In genomic region chr2:162058973-162059668, GRCh38 we compare ENCODE assay signal across 8 cellular contexts. TPM values are rescaled to one million over a fixed set of nuclear protein-coding genes. Genes with fewer than 3 reads are reported as not detected.
DNase-seq lines count a peak whose midpoint lies in the region; ATAC-seq, FAIRE-seq and TF ChIP-seq lines count a peak whose summit lies in the region.

No MANE protein-coding gene starts in this region.

- H3K4me3 ChIP-seq in epithelial cell of esophagus (ENCODE audit: low read length) (no peak overlapping the region), body of pancreas (no peak overlapping the region), gastrocnemius medialis (no peak overlapping the region), kidney (ENCODE audit: low read length in 2 of 2) (no peak overlapping the region), adrenal gland (no peak overlapping the region)

- H3K4me1 ChIP-seq in body of pancreas (no peaks in the 10 kb centered on the region), gastrocnemius medialis (no peaks in the 10 kb centered on the region), kidney (ENCODE audit: control insufficient read depth in 1 of 2, insufficient read depth in 1 of 2, low read depth in 1 of 2, low read length in 2 of 2) (no peaks in the 10 kb centered on the region), adrenal gland (replicated peaks in 1 of 2) (no peaks in the 10 kb centered on the region)

- no peak overlapping the region for H3K9ac ChIP-seq in kidney (ENCODE audit: low read length in 2 of 2)

- no peak for FAIRE-seq in kidney (lab: Jason Lieb, UNC)

- H3K27me3 ChIP-seq in body of pancreas (no peaks in the 10 kb centered on the region), gastrocnemius medialis (no peaks in the 10 kb centered on the region), adrenal gland (no peaks in the 10 kb centered on the region)

- WGBS in body of pancreas, 2 donors: 69 to 71% methylated on average over 8 of the region's 8 CpGs
- 67 to 74% (median 71%) methylated on average over 8 of the region's 8 CpGs for WGBS in adrenal gland, 4 donors

- peak; percentile 83 for ATAC-seq in GM21526 (IDR thresholded peaks at IDR 0.05; ENCODE audit: low FRiP score, unreplicated experiment)
- ATAC-seq in HG03575 (IDR thresholded peaks at IDR 0.05; ENCODE audit: extremely low read depth, insufficient number of reproducible peaks, low FRiP score, unreplicated experiment): peak; percentile 93
- ATAC-seq in body of pancreas: no peak
- ATAC-seq in gastrocnemius medialis: no peak

- TF ChIP-seq CTCF in GM13977 (IDR thresholded peaks at IDR 0.05; ENCODE audit: extremely low read depth, insufficient read depth, missing control alignments) (no peak), epithelial cell of esophagus (IDR thresholded peaks at IDR 0.05; ENCODE audit: insufficient read depth, low read depth, low read length, missing control alignments) (no peak), body of pancreas (IDR thresholded peaks at IDR 0.05) (no peak), gastrocnemius medialis (IDR thresholded peaks at IDR 0.05 in 4 of 5, conservative IDR thresholded peaks at IDR 0.05 in 1 of 5) (no peak), kidney (IDR thresholded peaks at IDR 0.05; ENCODE audit: borderline replicate concordance, extremely low read depth, insufficient read depth) (no peak), adrenal gland (IDR thresholded peaks at IDR 0.05) (no peak)

- in situ Hi-C loops in GM13977 (cut with MboI; ENCODE audit: low pct_unique_long_range_greater_than_20kb, low sequenced_read_pairs, unreplicated experiment): no loop called here
- in situ Hi-C loops in gastrocnemius medialis (cut with MboI; ENCODE audit: low sequenced_read_pairs in 4 of 4): no loop called here

- DNase-seq in GM13977 (ENCODE audit: low spot score) (peak; percentile 52), epithelial cell of esophagus (ENCODE audit: low read depth) (peak; percentile 55), body of pancreas (no peak), gastrocnemius medialis (no peak), kidney (no peak), adrenal gland (no peak)

- intact Hi-C loops in body of pancreas (cut with DNase I): no loop called here
- intact Hi-C loops in gastrocnemius medialis (cut with DNase I; ENCODE audit: low total_unique reads): no loop called here
- intact Hi-C loops in kidney (cut with DNase I): no loop called here
- intact Hi-C loops in adrenal gland (cut with DNase I): no loop called here

- H3K9me3 ChIP-seq in body of pancreas (peaks cover 0 to 12% (median 0%) of the 10 kb centered on the region in 3 donors), gastrocnemius medialis (no peaks in the 10 kb centered on the region), kidney (ENCODE audit: control insufficient read depth in 1 of 2, low read length in 2 of 2) (peaks cover 3 to 15% of the 10 kb centered on the region in 2 donors), adrenal gland (replicated peaks in 1 of 3) (no peaks in the 10 kb centered on the region)

- TF ChIP-seq POLR2A in body of pancreas (IDR thresholded peaks at IDR 0.05): no peak
- TF ChIP-seq POLR2A in gastrocnemius medialis (IDR thresholded peaks at IDR 0.05): no peak
- TF ChIP-seq POLR2A in adrenal gland (IDR thresholded peaks at IDR 0.05): no peak

- H3K27ac ChIP-seq in body of pancreas (no peak overlapping the region), gastrocnemius medialis (no peak overlapping the region), kidney (ENCODE audit: low read depth in 2 of 2, low read length in 2 of 2) (no peak overlapping the region), adrenal gland (no peak overlapping the region)

- H3K36me3 ChIP-seq in body of pancreas (replicated peaks in 1 of 2; ENCODE audit: insufficient read depth in 1 of 2, low read depth in 2 of 2) (no peaks in the 10 kb centered on the region), gastrocnemius medialis (no peaks in the 10 kb centered on the region), kidney (ENCODE audit: control insufficient read depth in 1 of 2, insufficient read depth in 2 of 2, low read length in 2 of 2) (no peaks in the 10 kb centered on the region), adrenal gland (replicated peaks in 1 of 2) (no peaks in the 10 kb centered on the region)

RNA-seq across cellular contexts. Expression of gene DPP4, which starts 14.9 kb away (rescaled TPM):
- total RNA-seq in body of pancreas (1 to 10 TPM in 1 of 2 donors, under 1 TPM in 1; 0.99 to 7.5 TPM), gastrocnemius medialis (1 to 10 TPM; 2.2 to 7.9 (median 3.7) TPM), kidney (74.8 TPM), adrenal gland (10 to 100 TPM in 3 of 8 donors, 1 to 10 TPM in 5; 1.9 to 49.2 (median 7.8) TPM)
- polyA plus RNA-seq in kidney (ENCODE audit: insufficient read depth, low read depth, low replicate concordance) (29.4 TPM), adrenal gland (1 to 10 TPM in 1 of 3 donors, under 1 TPM in 2; 0.72 to 8.0 (median 0.77) TPM)

Comparison
In these comparisons a context has a peak if more than half of its experiments do, and no peak if none do; other contexts are left out.
1. DNase-seq: peak in GM13977 (single experiment) and epithelial cell of esophagus (single experiment); none in body of pancreas (0 of 4), gastrocnemius medialis (0 of 2), kidney (single experiment) and adrenal gland (0 of 7).
2. ATAC-seq: peak in GM21526 (single experiment) and HG03575 (single experiment); none in body of pancreas (single experiment) and gastrocnemius medialis (0 of 2).